In the genomic region with DNA sequence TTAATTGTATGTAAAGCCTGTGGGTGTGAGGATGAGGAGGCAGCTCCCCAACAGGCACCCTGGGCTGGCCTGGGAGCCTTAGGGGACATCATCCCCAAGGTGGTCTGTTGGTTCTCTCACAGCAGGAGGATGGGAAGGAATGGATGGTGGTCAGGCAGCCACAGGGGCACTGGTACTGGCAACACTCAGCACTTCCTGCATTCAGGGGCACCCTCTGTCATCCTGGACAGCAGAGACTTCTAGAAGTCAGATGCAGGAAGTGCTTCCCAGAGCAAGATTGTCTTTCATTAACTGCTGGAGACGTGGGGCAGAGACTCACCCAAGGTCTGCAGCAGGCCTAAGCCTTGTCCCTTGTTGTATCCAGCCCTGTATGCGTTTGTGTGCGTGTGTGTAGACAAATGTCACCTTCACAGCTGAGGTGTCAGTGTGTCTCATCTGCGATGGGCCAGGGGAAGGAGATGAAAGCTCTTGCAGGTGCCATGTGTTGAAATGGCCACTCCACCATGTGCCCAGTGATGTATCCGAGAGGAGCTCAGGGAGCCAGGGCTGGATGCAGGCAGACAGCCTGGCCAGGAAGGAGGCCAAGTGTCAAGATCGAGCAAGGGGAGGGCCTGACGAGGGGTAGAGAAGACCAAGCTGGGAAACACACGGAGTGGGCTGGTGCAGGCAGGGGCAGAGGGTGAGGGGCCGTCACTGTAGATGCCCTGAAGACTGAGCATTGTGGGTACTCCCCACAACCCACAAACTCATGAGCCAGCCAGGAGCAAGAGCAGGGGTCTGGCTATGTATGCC, we compare ENCODE assay signal across 11 cellular contexts.
DNase-seq lines count a peak whose midpoint lies in the region; ATAC-seq and TF ChIP-seq lines count a peak whose summit lies in the region.
"Had no signal": no experiment of that assay in that cellular context is flagged by ENCODE, and none has a peak within 500 bp of the region (broad histone marks: within the 10 kb centered on the region; RNA-seq: fewer than 3 reads in every experiment).

No MANE protein-coding gene starts in this region.

- no peaks in the 10 kb centered on the region for H3K27me3 Mint-ChIP-seq in activated CD4-positive, alpha-beta T cell treated with anti-CD3 and anti-CD28 coated beads, Interleukin-2, amount 10 ng/mL, durations not matched to agents 7 days and 5 days
- no peaks in the 10 kb centered on the region for H3K27me3 Mint-ChIP-seq in activated T-helper 2 cell treated with anti-CD3 and anti-CD28 coated beads, Interferon-gamma antibody, Interleukin-2, Interleukin-4, amounts not matched to agents 10 μg/mL and 5 μg/mL and 100 μg/mL, durations not matched to agents 14 hours and 24 hours and 36 hours (ENCODE audit: low read depth)
- H3K27me3 Mint-ChIP-seq in immature natural killer cell (ENCODE audit: low read depth in 3 of 3): peaks cover 0 to 3% (median 0%) of the 10 kb centered on the region in 3 donors

- WGBS in upper lobe of left lung, 2 donors: 78 to 79% methylated on average over 9 of the region's 9 CpGs

- intact Hi-C loops in activated T-helper 2 cell treated with anti-CD3 and anti-CD28 coated beads, Interferon-gamma antibody, Interleukin-2, Interleukin-4, amounts not matched to agents 10 μg/mL and 5 μg/mL and 100 μg/mL, durations not matched to agents 14 hours and 24 hours and 36 hours (cut with micrococcal nuclease): no loop called here

- no peak for TF ChIP-seq EP300 in upper lobe of left lung (IDR thresholded peaks at IDR 0.05)

- peaks cover 57 to 76% (median 63%) of the 10 kb centered on the region in 4 donors for H3K4me1 ChIP-seq in upper lobe of left lung

- ATAC-seq in HG03280 (IDR thresholded peaks at IDR 0.05; ENCODE audit: unreplicated experiment) (no peak), upper lobe of left lung (ENCODE audit: low FRiP score in 2 of 2) (no peak)

- no peak overlapping the region for H3K4me3 ChIP-seq in upper lobe of left lung

- H3K4me1 Mint-ChIP-seq in activated CD4-positive, alpha-beta T cell treated with anti-CD3 and anti-CD28 coated beads, Interleukin-2, amount 10 ng/mL, durations not matched to agents 7 days and 5 days: peaks cover 36% of the 10 kb centered on the region
- peaks cover 18% of the 10 kb centered on the region for H3K4me1 Mint-ChIP-seq in activated T-helper 2 cell treated with anti-CD3 and anti-CD28 coated beads, Interferon-gamma antibody, Interleukin-2, Interleukin-4, amounts not matched to agents 10 μg/mL and 5 μg/mL and 100 μg/mL, durations not matched to agents 14 hours and 24 hours and 36 hours (ENCODE audit: low read depth)
- H3K4me1 Mint-ChIP-seq in immature natural killer cell: peaks cover 76 to 85% of the 10 kb centered on the region in 2 donors

- no peak for TF ChIP-seq POLR2A in upper lobe of left lung (IDR thresholded peaks at IDR 0.05)

- DNase-seq in activated CD4-positive, alpha-beta T cell treated with anti-CD3 and anti-CD28 coated beads, Interleukin-2, amount 10 ng/mL, durations not matched to agents 7 days and 5 days: no peak
- DNase-seq in activated CD4-positive, alpha-beta T cell treated with anti-CD3 and anti-CD28 coated beads for 48 hours: no peak
- DNase-seq in activated T-helper 2 cell treated with anti-CD3 and anti-CD28 coated beads, Interferon-gamma antibody, Interleukin-2, Interleukin-4, amounts not matched to agents 10 μg/mL and 5 μg/mL and 100 μg/mL, durations not matched to agents 14 hours and 24 hours and 36 hours (ENCODE audit: low spot score): no peak
- DNase-seq in immature natural killer cell: no peak
- DNase-seq in substantia nigra (lab: John Stamatoyannopoulos, UW): peak in 4 of 49 donors; percentile 25 to 46 (median 35)
- no peak for DNase-seq in upper lobe of left lung
- DNase-seq in HUDEP-2 (lab: John Stamatoyannopoulos, UW; ENCODE audit: unreplicated experiment in 76 of 76): no peak
- DNase-seq: activated T-cell treated with anti-CD3 and anti-CD28 coated beads, Interleukin-2, amount 50 U/mL, for 48 hours; H7; NCI-H526 treated with DMSO at 0.1 percent for 48 hours had no signal

- H3K36me3 ChIP-seq in upper lobe of left lung: no peaks in the 10 kb centered on the region

- peak overlapping the region; percentile 71 for H3K27ac Mint-ChIP-seq in activated CD4-positive, alpha-beta T cell treated with anti-CD3 and anti-CD28 coated beads, Interleukin-2, amount 10 ng/mL, durations not matched to agents 7 days and 5 days
- H3K27ac Mint-ChIP-seq in activated T-helper 2 cell treated with anti-CD3 and anti-CD28 coated beads, Interferon-gamma antibody, Interleukin-2, Interleukin-4, amounts not matched to agents 10 μg/mL and 5 μg/mL and 100 μg/mL, durations not matched to agents 14 hours and 24 hours and 36 hours: peak overlapping the region; percentile 59
- peak overlapping the region; percentile 87 to 93 (median 92) for H3K27ac Mint-ChIP-seq in immature natural killer cell

- POLR2A ChIA-PET in activated CD4-positive, alpha-beta T cell treated with anti-CD3 and anti-CD28 coated beads, Interleukin-2, amount 10 ng/mL, durations not matched to agents 7 days and 5 days (lab: Charles Lee): interaction anchor here (1.5 kb wide), 1 partner anchor 9 kb away, joined by 5 read pairs; no protein-coding TSS in a partner anchor

- H3K9me3 Mint-ChIP-seq in activated CD4-positive, alpha-beta T cell treated with anti-CD3 and anti-CD28 coated beads, Interleukin-2, amount 10 ng/mL, durations not matched to agents 7 days and 5 days: no peaks in the 10 kb centered on the region
- no peaks in the 10 kb centered on the region for H3K9me3 Mint-ChIP-seq in activated T-helper 2 cell treated with anti-CD3 and anti-CD28 coated beads, Interferon-gamma antibody, Interleukin-2, Interleukin-4, amounts not matched to agents 10 μg/mL and 5 μg/mL and 100 μg/mL, durations not matched to agents 14 hours and 24 hours and 36 hours
- no peaks in the 10 kb centered on the region for H3K9me3 Mint-ChIP-seq in immature natural killer cell

- H3K4me3 Mint-ChIP-seq in activated CD4-positive, alpha-beta T cell treated with anti-CD3 and anti-CD28 coated beads, Interleukin-2, amount 10 ng/mL, durations not matched to agents 7 days and 5 days: no peak overlapping the region
- no peak overlapping the region for H3K4me3 Mint-ChIP-seq in activated T-helper 2 cell treated with anti-CD3 and anti-CD28 coated beads, Interferon-gamma antibody, Interleukin-2, Interleukin-4, amounts not matched to agents 10 μg/mL and 5 μg/mL and 100 μg/mL, durations not matched to agents 14 hours and 24 hours and 36 hours (ENCODE audit: low read depth)
- peak overlapping the region; percentile 63 to 80 (median 72) for H3K4me3 Mint-ChIP-seq in immature natural killer cell

- H3K27ac ChIP-seq in substantia nigra (ENCODE audit: low read depth, low read length, poor library complexity, severe bottlenecking) (peak overlapping the region; percentile 53), upper lobe of left lung (peak overlapping the region in 1 of 4 donors; percentile 27)

- CTCF ChIA-PET in activated CD4-positive, alpha-beta T cell treated with anti-CD3 and anti-CD28 coated beads, Interleukin-2, amount 10 ng/mL, durations not matched to agents 7 days and 5 days (lab: Charles Lee): interaction anchor here (0.6 to 3.1 kb wide), 6 partner anchors 10 to 151 kb away, joined by 3 to 13 read pairs (median 4); no protein-coding TSS in a partner anchor

- no peaks in the 10 kb centered on the region for H3K36me3 Mint-ChIP-seq in activated CD4-positive, alpha-beta T cell treated with anti-CD3 and anti-CD28 coated beads, Interleukin-2, amount 10 ng/mL, durations not matched to agents 7 days and 5 days (ENCODE audit: low read depth)
- no peaks in the 10 kb centered on the region for H3K36me3 Mint-ChIP-seq in activated T-helper 2 cell treated with anti-CD3 and anti-CD28 coated beads, Interferon-gamma antibody, Interleukin-2, Interleukin-4, amounts not matched to agents 10 μg/mL and 5 μg/mL and 100 μg/mL, durations not matched to agents 14 hours and 24 hours and 36 hours (ENCODE audit: low read depth)
- H3K36me3 Mint-ChIP-seq in immature natural killer cell: no peaks in the 10 kb centered on the region

- no peaks in the 10 kb centered on the region for H3K9me3 ChIP-seq in upper lobe of left lung

- H3K27me3 ChIP-seq in upper lobe of left lung: no peaks in the 10 kb centered on the region

- TF ChIP-seq CTCF in upper lobe of left lung (IDR thresholded peaks at IDR 0.05): no peak

Comparison
In these comparisons a context has a peak if more than half of its experiments do, and no peak if none do; other contexts are left out.
1. H3K4me3 Mint-ChIP-seq: peak in immature natural killer cell (5 of 5); none in activated CD4-positive, alpha-beta T cell treated with anti-CD3 and anti-CD28 coated beads, Interleukin-2, amount 10 ng/mL, durations not matched to agents 7 days and 5 days (single experiment) and activated T-helper 2 cell treated with anti-CD3 and anti-CD28 coated beads, Interferon-gamma antibody, Interleukin-2, Interleukin-4, amounts not matched to agents 10 μg/mL and 5 μg/mL and 100 μg/mL, durations not matched to agents 14 hours and 24 hours and 36 hours (single experiment).
2. Peak in every context shown above with its lines, with median percentiles within 50 percentile points of each other: H3K27ac Mint-ChIP-seq.